38 cellular contexts compared by ENCODE assay signal in the genomic region with DNA sequence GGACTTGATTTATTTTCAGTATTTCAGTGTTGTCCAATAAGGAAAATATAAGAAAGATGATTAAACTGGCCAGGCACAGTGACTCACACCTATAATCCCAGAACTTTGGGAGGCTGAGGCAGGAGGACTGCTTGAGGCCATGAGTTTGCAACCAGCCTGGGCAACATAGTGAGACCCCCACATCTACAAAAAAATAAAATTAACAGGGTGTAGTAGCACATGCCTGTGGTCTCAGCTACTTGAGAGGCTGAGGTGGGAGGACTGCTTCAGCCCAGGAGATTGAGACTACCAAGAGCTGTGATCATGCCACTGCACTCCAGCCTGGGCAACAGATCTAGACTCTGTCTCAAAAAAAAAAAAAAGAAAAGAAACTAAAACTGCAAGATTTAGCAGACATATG.
"Had no signal": no experiment of that assay in that cellular context is flagged by ENCODE, and none has a peak within 500 bp of the region (broad histone marks: within the 10 kb centered on the region; RNA-seq: fewer than 3 reads in every experiment).

No MANE protein-coding gene starts in this region.

- H3K36me3 ChIP-seq: adrenal gland, brain microvascular endothelial cell, breast epithelium had no signal

- FAIRE-seq: astrocyte, TTC549 had no signal

- H3K9me3 Mint-ChIP-seq: activated CD4-positive, alpha-beta memory T cell treated with anti-CD3 and anti-CD28 coated beads, Interleukin-2, amount 10 ng/mL, durations not matched to agents 7 days and 5 days; activated CD4-positive, alpha-beta T cell treated with anti-CD3 and anti-CD28 coated beads, Interleukin-2, amount 10 ng/mL, durations not matched to agents 7 days and 5 days; activated naive CD4-positive, alpha-beta T cell treated with anti-CD3 and anti-CD28 coated beads for 36 hours; activated naive CD4-positive, alpha-beta T cell treated with anti-CD3 and anti-CD28 coated beads, Interleukin-2, amount 50 U/mL, for 72 hours; activated naive CD8-positive, alpha-beta T cell treated with anti-CD3 and anti-CD28 coated beads for 36 hours; activated T-cell treated with anti-CD3 and anti-CD28 coated beads, Interleukin-2, amount 50 U/mL, for 4 hours; activated T-cell treated with anti-CD3 and anti-CD28 coated beads, Interleukin-2, amount 50 U/mL, for 72 hours; activated T-helper 1 cell treated with anti-CD3 and anti-CD28 coated beads, Interleukin-12 subunit alpha, Interleukin-12 subunit beta, Interleukin-2, Interleukin-4 antibody, amounts not matched to agents 30 ng/mL and 10 ng/mL and 1 ng/mL, durations not matched to agents 14 hours and 24 hours and 36 hours; activated T-helper 17 cell treated with anti-CD3 and anti-CD28 coated beads, Interleukin-2, amount 50 U/mL, for 72 hours; T-cell; T-helper 2 cell treated with Interferon-gamma antibody and Interleukin-4, amounts not matched to agents 5 μg/mL and 100 μg/mL, for 36 hours had no signal

- H3K9me3 ChIP-seq: adrenal gland, body of pancreas, breast epithelium had no signal

- H3K4me3 ChIP-seq: adrenal gland, body of pancreas, breast epithelium had no signal

- H3K4me1 Mint-ChIP-seq: activated CD4-positive, alpha-beta memory T cell treated with anti-CD3 and anti-CD28 coated beads, Interleukin-2, amount 10 ng/mL, durations not matched to agents 7 days and 5 days; activated CD4-positive, alpha-beta T cell treated with anti-CD3 and anti-CD28 coated beads for 36 hours; activated CD4-positive, alpha-beta T cell treated with anti-CD3 and anti-CD28 coated beads, Interleukin-2, amount 10 ng/mL, durations not matched to agents 7 days and 5 days; activated CD8-positive, alpha-beta memory T cell treated with anti-CD3 and anti-CD28 coated beads, Interleukin-2, amount 10 ng/mL, durations not matched to agents 7 days and 5 days; activated naive CD8-positive, alpha-beta T cell treated with anti-CD3 and anti-CD28 coated beads for 36 hours; activated T-helper 17 cell treated with anti-CD3 and anti-CD28 coated beads, Interleukin-2, amount 50 U/mL, for 72 hours; T-cell had no signal

- H3K27me3 ChIP-seq: adrenal gland, body of pancreas, brain microvascular endothelial cell, breast epithelium had no signal

- DNase-seq: activated CD4-positive, alpha-beta memory T cell treated with anti-CD3 and anti-CD28 coated beads, Interleukin-2, amount 10 ng/mL, durations not matched to agents 7 days and 5 days; activated CD4-positive, alpha-beta T cell treated with anti-CD3 and anti-CD28 coated beads for 1 hour; activated CD4-positive, alpha-beta T cell treated with anti-CD3 and anti-CD28 coated beads for 36 hours; activated CD4-positive, alpha-beta T cell treated with anti-CD3 and anti-CD28 coated beads for 48 hours; activated CD4-positive, alpha-beta T cell treated with anti-CD3 and anti-CD28 coated beads, Interleukin-2, amount 10 ng/mL, durations not matched to agents 7 days and 5 days; activated CD4-positive, alpha-beta T cell treated with anti-CD3 and anti-CD28 coated beads, Interleukin-2, amount 50 U/mL, for 48 hours; activated CD4-positive, CD25-positive, alpha-beta regulatory T cell; activated CD8-positive, alpha-beta memory T cell treated with anti-CD3 and anti-CD28 coated beads for 24 hours; activated CD8-positive, alpha-beta memory T cell treated with anti-CD3 and anti-CD28 coated beads, Interleukin-2, amount 10 ng/mL, durations not matched to agents 7 days and 5 days; activated CD8-positive, alpha-beta memory T cell treated with anti-CD3 and anti-CD28 coated beads, Interleukin-2, amount 50 U/mL, for 48 hours; activated CD8-positive, alpha-beta T cell treated with anti-CD3 and anti-CD28 coated beads, Interleukin-2, amount 10 ng/mL, durations not matched to agents 7 days and 5 days; activated effector memory CD4-positive, alpha-beta T cell treated with anti-CD3 and anti-CD28 coated beads, Interleukin-2, amount 50 U/mL, for 16 hours; activated gamma-delta T cell treated with Interleukin-2 at 50 U/mL for 16 hours; activated naive CD4-positive, alpha-beta T cell; activated naive CD4-positive, alpha-beta T cell treated with anti-CD3 and anti-CD28 coated beads for 36 hours; activated naive CD4-positive, alpha-beta T cell treated with anti-CD3 and anti-CD28 coated beads, Interleukin-2, amount 50 U/mL, for 16 hours; activated naive CD8-positive, alpha-beta T cell treated with anti-CD3 and anti-CD28 coated beads for 36 hours; activated T-cell treated with anti-CD3 and anti-CD28 coated beads, Interleukin-2, amount 50 U/mL, for 1 hour; activated T-cell treated with anti-CD3 and anti-CD28 coated beads, Interleukin-2, amount 50 U/mL, for 4 hours; activated T-cell treated with anti-CD3 and anti-CD28 coated beads, Interleukin-2, amount 50 U/mL, for 72 hours; adrenal gland; amniotic stem cell; aorta; body of pancreas; brain microvascular endothelial cell; central memory CD4-positive, alpha-beta T cell; T-cell; T-helper 2 cell; T-helper 9 cell had no signal

- H3K4me3 Mint-ChIP-seq: activated CD4-positive, alpha-beta memory T cell treated with anti-CD3 and anti-CD28 coated beads, Interleukin-2, amount 10 ng/mL, durations not matched to agents 7 days and 5 days; activated CD4-positive, alpha-beta T cell treated with anti-CD3 and anti-CD28 coated beads for 36 hours; activated CD4-positive, alpha-beta T cell treated with anti-CD3 and anti-CD28 coated beads, Interleukin-2, amount 10 ng/mL, durations not matched to agents 7 days and 5 days; activated CD8-positive, alpha-beta memory T cell treated with anti-CD3 and anti-CD28 coated beads, Interleukin-2, amount 10 ng/mL, durations not matched to agents 7 days and 5 days; activated CD8-positive, alpha-beta T cell treated with anti-CD3 and anti-CD28 coated beads, Interleukin-2, amount 10 ng/mL, durations not matched to agents 7 days and 5 days; activated naive CD4-positive, alpha-beta T cell treated with anti-CD3 and anti-CD28 coated beads for 36 hours; activated naive CD8-positive, alpha-beta T cell treated with anti-CD3 and anti-CD28 coated beads for 36 hours; activated T-cell treated with anti-CD3 and anti-CD28 coated beads, Interleukin-2, amount 50 U/mL, for 4 hours; activated T-cell treated with anti-CD3 and anti-CD28 coated beads, Interleukin-2, amount 50 U/mL, for 72 hours; activated T-helper 1 cell treated with anti-CD3 and anti-CD28 coated beads, Interleukin-12 subunit alpha, Interleukin-12 subunit beta, Interleukin-2, Interleukin-4 antibody, amounts not matched to agents 30 ng/mL and 10 ng/mL and 1 ng/mL, durations not matched to agents 14 hours and 24 hours and 36 hours; activated T-helper 17 cell treated with anti-CD3 and anti-CD28 coated beads, Interleukin-2, amount 50 U/mL, for 72 hours; T-cell; T-helper 2 cell treated with Interferon-gamma antibody and Interleukin-4, amounts not matched to agents 5 μg/mL and 100 μg/mL, for 36 hours had no signal

- H3K36me3 Mint-ChIP-seq: activated CD8-positive, alpha-beta memory T cell treated with anti-CD3 and anti-CD28 coated beads, Interleukin-2, amount 10 ng/mL, durations not matched to agents 7 days and 5 days; activated naive CD4-positive, alpha-beta T cell treated with anti-CD3 and anti-CD28 coated beads, Interleukin-2, amount 50 U/mL, for 72 hours; activated naive CD8-positive, alpha-beta T cell treated with anti-CD3 and anti-CD28 coated beads for 36 hours; T-cell had no signal

- H3K27ac ChIP-seq: adrenal gland, body of pancreas, brain microvascular endothelial cell, breast epithelium, VCaP had no signal

- H3K4me1 ChIP-seq: breast epithelium had no signal

- H3K27me3 Mint-ChIP-seq: activated naive CD8-positive, alpha-beta T cell treated with anti-CD3 and anti-CD28 coated beads for 36 hours had no signal

- H3K27ac Mint-ChIP-seq: activated CD4-positive, alpha-beta memory T cell treated with anti-CD3 and anti-CD28 coated beads, Interleukin-2, amount 10 ng/mL, durations not matched to agents 7 days and 5 days; activated CD4-positive, alpha-beta T cell treated with anti-CD3 and anti-CD28 coated beads for 36 hours; activated CD4-positive, alpha-beta T cell treated with anti-CD3 and anti-CD28 coated beads, Interleukin-2, amount 10 ng/mL, durations not matched to agents 7 days and 5 days; activated CD8-positive, alpha-beta memory T cell treated with anti-CD3 and anti-CD28 coated beads, Interleukin-2, amount 10 ng/mL, durations not matched to agents 7 days and 5 days; activated CD8-positive, alpha-beta T cell treated with anti-CD3 and anti-CD28 coated beads, Interleukin-2, amount 10 ng/mL, durations not matched to agents 7 days and 5 days; activated naive CD4-positive, alpha-beta T cell treated with anti-CD3 and anti-CD28 coated beads for 36 hours; activated naive CD4-positive, alpha-beta T cell treated with anti-CD3 and anti-CD28 coated beads, Interleukin-2, amount 50 U/mL, for 72 hours; activated naive CD8-positive, alpha-beta T cell treated with anti-CD3 and anti-CD28 coated beads for 36 hours; activated T-cell treated with anti-CD3 and anti-CD28 coated beads, Interleukin-2, amount 50 U/mL, for 72 hours; activated T-helper 1 cell treated with anti-CD3 and anti-CD28 coated beads, Interleukin-12 subunit alpha, Interleukin-12 subunit beta, Interleukin-2, Interleukin-4 antibody, amounts not matched to agents 30 ng/mL and 10 ng/mL and 1 ng/mL, durations not matched to agents 14 hours and 24 hours and 36 hours; activated T-helper 17 cell treated with anti-CD3 and anti-CD28 coated beads, Interleukin-2, amount 50 U/mL, for 72 hours; T-cell; T-helper 2 cell treated with Interferon-gamma antibody and Interleukin-4, amounts not matched to agents 5 μg/mL and 100 μg/mL, for 36 hours had no signal

- ATAC-seq: activated CD4-positive, alpha-beta T cell treated with anti-CD3 and anti-CD28 coated beads for 36 hours; activated CD4-positive, CD25-positive, alpha-beta regulatory T cell treated with anti-CD3 and anti-CD28 coated beads, Interleukin-2, amount 50 U/mL, for 24 hours; activated CD8-positive, alpha-beta memory T cell treated with anti-CD3 and anti-CD28 coated beads, Interleukin-2, amount 10 ng/mL, durations not matched to agents 7 days and 5 days; activated CD8-positive, alpha-beta T cell treated with anti-CD3 and anti-CD28 coated beads, Interleukin-2, amount 10 ng/mL, durations not matched to agents 7 days and 5 days; activated naive CD4-positive, alpha-beta T cell treated with anti-CD3 and anti-CD28 coated beads, Interleukin-2, amount 50 U/mL, for 72 hours; activated T-cell treated with anti-CD3 and anti-CD28 coated beads, Interleukin-2, amount 50 U/mL, for 4 hours; activated T-cell treated with anti-CD3 and anti-CD28 coated beads, Interleukin-2, amount 50 U/mL, for 72 hours; activated T-helper 17 cell treated with anti-CD3 and anti-CD28 coated beads, Interleukin-2, amount 50 U/mL, for 72 hours; body of pancreas; T-cell had no signal
